In genomic region chr15:101024709-101025108, GRCh38 we compare ENCODE assay signal across 17 cellular contexts.
A peak's percentile ranks its signal among the peaks of the same experiment; 100 is the strongest.
DNase-seq lines count a peak whose midpoint lies in the region; ATAC-seq, FAIRE-seq and TF ChIP-seq lines count a peak whose summit lies in the region.
"Had no signal": no experiment of that assay in that cellular context is flagged by ENCODE, and none has a peak within 500 bp of the region (broad histone marks: within the 10 kb centered on the region; RNA-seq: fewer than 3 reads in every experiment).

No MANE protein-coding gene starts in this region.

- H3K56ac ChIP-seq in IMR-90 (ENCODE audit: extremely low read depth, insufficient read depth, low read length), result no peak overlapping the region

- intact Hi-C loops in IMR-90 (cut with micrococcal nuclease) (no loop called here), dorsolateral prefrontal cortex (cut with DNase I) (loop anchor here in 1 of 2 donors (5.0 kb wide), 1 partner anchor 48 kb away; no protein-coding TSS in a partner anchor), spleen (cut with DNase I; ENCODE audit: low total_unique reads) (no loop called here)

- dilution Hi-C loops in IMR-90 (cut with HindIII; ENCODE audit: low sequenced_read_pairs, unreplicated experiment), result loop anchor here (25.0 kb wide), 1 partner anchor 387 kb away; no protein-coding TSS in a partner anchor

- H3K27ac ChIP-seq in IMR-90 (ENCODE audit: insufficient read depth, low read length) (peak overlapping the region; percentile 83; the same call in 1 of the 2 replicates), dorsolateral prefrontal cortex (peak overlapping the region in 55 of 59 donors; percentile 44 to 93 (median 81)), spleen (peak overlapping the region in 6 of 8 donors; percentile 24 to 58 (median 42))

- DNase-seq in IMR-90 (no peak), dorsolateral prefrontal cortex (peak in 3 of 10 donors; percentile 18 to 33 (median 28)), memory B cell (ENCODE audit: low spot score in 2 of 2) (no peak), spleen (peak; percentile 52), GM19239 (ENCODE audit: insufficient read length, low spot score) (no peak), immature natural killer cell (no peak), NCI-H1694 (lab: John Stamatoyannopoulos, UW) (no peak)
- no peak for DNase-seq in activated naive CD8-positive, alpha-beta T cell treated with anti-CD3 and anti-CD28 coated beads for 36 hours
- DNase-seq: Karpas-422, NCI-H146, NCI-H510A had no signal

- no TSS peak for BruUV-seq in IMR-90 (replicated peaks; lab: Mats Ljungman, UMichigan)

- no peak for FAIRE-seq in GM19239 (lab: Jason Lieb, UNC)
- FAIRE-seq: endothelial cell of umbilical vein, islet of Langerhans had no signal

- H3K9ac ChIP-seq in IMR-90 (ENCODE audit: low read depth, low read length), result no peak overlapping the region

- H2AK5ac ChIP-seq in IMR-90 (ENCODE audit: low read depth, low read length), result peak overlapping the region; percentile 66

- H3K9me3 ChIP-seq in IMR-90 (ENCODE audit: control insufficient read depth, insufficient read depth, low read length) (no peaks in the 10 kb centered on the region), spleen (no peaks in the 10 kb centered on the region)

- peak overlapping the region; percentile 32; the same call in 1 of the 2 replicates for H3K18ac ChIP-seq in IMR-90 (ENCODE audit: low read depth, low read length)

- H3K27me3 ChIP-seq in IMR-90 (ENCODE audit: control insufficient read depth, insufficient read depth, low read length) (no peaks in the 10 kb centered on the region), dorsolateral prefrontal cortex (no peaks in the 10 kb centered on the region), spleen (replicated peaks in 1 of 7) (no peaks in the 10 kb centered on the region)

- in situ Hi-C loops in IMR-90 (cut with MboI; ENCODE audit: low sequenced_read_pairs), result no loop called here

- peak overlapping the region; percentile 7; the same call in 1 of the 2 replicates for H4K5ac ChIP-seq in IMR-90 (ENCODE audit: low read depth, low read length)

- no peak overlapping the region for H3K14ac ChIP-seq in IMR-90 (replicated peaks; ENCODE audit: low read depth, low read length)

- no peak for TF ChIP-seq RAD21 in IMR-90 (IDR thresholded peaks at IDR 0.05; ENCODE audit: low read length)

- no peak overlapping the region for H3K4me3 Mint-ChIP-seq in memory B cell
- no peak overlapping the region for H3K4me3 Mint-ChIP-seq in activated naive CD8-positive, alpha-beta T cell treated with anti-CD3 and anti-CD28 coated beads for 36 hours
- no peak overlapping the region for H3K4me3 Mint-ChIP-seq in immature natural killer cell
- H3K4me3 Mint-ChIP-seq: activated naive CD4-positive, alpha-beta T cell treated with anti-CD3 and anti-CD28 coated beads, Interleukin-2, amount 50 U/mL, for 24 hours; B cell; naive thymus-derived CD8-positive, alpha-beta T cell had no signal

- H4K8ac ChIP-seq in IMR-90 (ENCODE audit: low read depth in 2 of 2, low read length in 2 of 2), result peak overlapping the region in 1 of 2 experiments; percentile 69; a peak in 2 of 4 replicates

- peak overlapping the region; percentile 34; the same call in 1 of the 2 replicates for H3K4ac ChIP-seq in IMR-90 (ENCODE audit: low read depth, low read length)

- H3K4me3 ChIP-seq in IMR-90 (ENCODE audit: insufficient read depth, low read depth, low read length), result no peak overlapping the region
- H3K4me3 ChIP-seq in dorsolateral prefrontal cortex, result no peak overlapping the region
- no peak overlapping the region for H3K4me3 ChIP-seq in spleen
- H3K4me3 ChIP-seq: skin epidermis had no signal

- no peak overlapping the region for H2BK15ac ChIP-seq in IMR-90 (ENCODE audit: low read depth, low read length)

- H3K9me3 Mint-ChIP-seq in memory B cell, result no peaks in the 10 kb centered on the region
- no peaks in the 10 kb centered on the region for H3K9me3 Mint-ChIP-seq in activated naive CD8-positive, alpha-beta T cell treated with anti-CD3 and anti-CD28 coated beads for 36 hours
- no peaks in the 10 kb centered on the region for H3K9me3 Mint-ChIP-seq in immature natural killer cell
- H3K9me3 Mint-ChIP-seq: activated naive CD4-positive, alpha-beta T cell treated with anti-CD3 and anti-CD28 coated beads, Interleukin-2, amount 50 U/mL, for 24 hours; naive thymus-derived CD8-positive, alpha-beta T cell had no signal

- H3K4me2 ChIP-seq in IMR-90 (ENCODE audit: low read depth, low read length), result no peak overlapping the region

- H2BK5ac ChIP-seq in IMR-90 (ENCODE audit: low read depth, low read length, poor library complexity, severe bottlenecking), result no peak overlapping the region

- H2AK9ac ChIP-seq in IMR-90 (replicated peaks; ENCODE audit: low read depth, low read length, poor library complexity), result peak overlapping the region; percentile 6

- H2BK20ac ChIP-seq in IMR-90 (ENCODE audit: low read depth, low read length), result no peak overlapping the region

- H2BK120ac ChIP-seq in IMR-90 (ENCODE audit: low read depth, low read length), result no peak overlapping the region

- H2AFZ ChIP-seq in IMR-90 (replicated peaks; ENCODE audit: low read length, poor library complexity), result peak overlapping the region; percentile 18

- H3K23ac ChIP-seq in IMR-90 (ENCODE audit: low read depth, low read length), result no peak overlapping the region

- H3K27me3 Mint-ChIP-seq in memory B cell (no peaks in the 10 kb centered on the region), immature natural killer cell (ENCODE audit: low read depth in 3 of 3) (peaks cover 0 to 4% (median 2%) of the 10 kb centered on the region in 3 donors)
- H3K27me3 Mint-ChIP-seq in activated naive CD8-positive, alpha-beta T cell treated with anti-CD3 and anti-CD28 coated beads for 36 hours, result no peaks in the 10 kb centered on the region
- H3K27me3 Mint-ChIP-seq: activated naive CD4-positive, alpha-beta T cell treated with anti-CD3 and anti-CD28 coated beads, Interleukin-2, amount 50 U/mL, for 24 hours; B cell had no signal

- peak overlapping the region; percentile 22 for H4K91ac ChIP-seq in IMR-90 (ENCODE audit: insufficient read depth, low read depth, low read length)

- no peaks in the 10 kb centered on the region for H3K9me1 ChIP-seq in IMR-90 (ENCODE audit: insufficient read depth, low read length)

- no peaks in the 10 kb centered on the region for H3K79me1 ChIP-seq in IMR-90 (ENCODE audit: low read depth in 1 of 2, low read length in 2 of 2)

- H3K4me1 ChIP-seq in IMR-90 (ENCODE audit: control insufficient read depth, insufficient read depth, low read length), result peaks cover 14% of the 10 kb centered on the region
- H3K4me1 ChIP-seq in spleen, result peaks cover 2 to 51% (median 32%) of the 10 kb centered on the region in 6 donors

- ATAC-seq in IMR-90 (ENCODE audit: low read depth) (no peak), memory B cell (ENCODE audit: low read depth) (no peak)
- ATAC-seq: naive thymus-derived CD8-positive, alpha-beta T cell had no signal

- H3K36me3 Mint-ChIP-seq in memory B cell (peaks cover 24% of the 10 kb centered on the region), immature natural killer cell (no peaks in the 10 kb centered on the region)
- no peaks in the 10 kb centered on the region for H3K36me3 Mint-ChIP-seq in activated naive CD8-positive, alpha-beta T cell treated with anti-CD3 and anti-CD28 coated beads for 36 hours
- H3K36me3 Mint-ChIP-seq: activated naive CD4-positive, alpha-beta T cell treated with anti-CD3 and anti-CD28 coated beads, Interleukin-2, amount 50 U/mL, for 24 hours; naive thymus-derived CD8-positive, alpha-beta T cell had no signal

- H3K27ac Mint-ChIP-seq in memory B cell, result peak overlapping the region; percentile 10
- H3K27ac Mint-ChIP-seq in activated naive CD8-positive, alpha-beta T cell treated with anti-CD3 and anti-CD28 coated beads for 36 hours, result no peak overlapping the region
- no peak overlapping the region for H3K27ac Mint-ChIP-seq in immature natural killer cell
- H3K27ac Mint-ChIP-seq: activated naive CD4-positive, alpha-beta T cell treated with anti-CD3 and anti-CD28 coated beads, Interleukin-2, amount 50 U/mL, for 24 hours; B cell had no signal

- POLR2A ChIA-PET in IMR-90 (lab: Charles Lee; ENCODE audit: unreplicated experiment), result no interaction called here

- H3K4me1 Mint-ChIP-seq in memory B cell, result no peaks in the 10 kb centered on the region
- no peaks in the 10 kb centered on the region for H3K4me1 Mint-ChIP-seq in activated naive CD8-positive, alpha-beta T cell treated with anti-CD3 and anti-CD28 coated beads for 36 hours
- no peaks in the 10 kb centered on the region for H3K4me1 Mint-ChIP-seq in immature natural killer cell
- H3K4me1 Mint-ChIP-seq: activated naive CD4-positive, alpha-beta T cell treated with anti-CD3 and anti-CD28 coated beads, Interleukin-2, amount 50 U/mL, for 24 hours; B cell had no signal

- TF ChIP-seq CTCF in IMR-90 (conservative IDR thresholded peaks at IDR 0.05; ENCODE audit: low read depth, low read length) (no peak), dorsolateral prefrontal cortex (IDR thresholded peaks at IDR 0.05 in 54 of 56, conservative IDR thresholded peaks at IDR 0.05 in 2 of 56; ENCODE audit: low read depth in 1 of 56, partially characterized antibody in 56 of 56) (no peak), spleen (IDR thresholded peaks at IDR 0.05 in 8 of 11, conservative IDR thresholded peaks at IDR 0.05 in 3 of 11) (no peak)

- H3K36me3 ChIP-seq in IMR-90 (ENCODE audit: control insufficient read depth, insufficient read depth, low read length) (peaks cover 19% of the 10 kb centered on the region), spleen (peaks cover 0 to 99% (median 36%) of the 10 kb centered on the region in 6 donors)

- H4K20me1 ChIP-seq in IMR-90 (ENCODE audit: insufficient read depth, low read length), result no peaks in the 10 kb centered on the region

- CTCF ChIA-PET in IMR-90 (lab: Yijun Ruan, JAX), result interaction anchor here (1.6 to 1.7 kb wide), 2 partner anchors 9 to 234 kb away, joined by 5 to 8 read pairs; no protein-coding TSS in a partner anchor

- 92% methylated on average over 10 of the region's 15 CpGs; no CpG with 5 or more reads in 1 of the 2 experiments for WGBS in IMR-90 (ENCODE audit: extremely low coverage in 2 of 2, insufficient read length in 1 of 2), 2 experiments
- WGBS in spleen, 5 donors, result 88 to 94% (median 91%) methylated on average over 15 of the region's 15 CpGs

- TF ChIP-seq POLR2A in IMR-90 (IDR thresholded peaks at IDR 0.05; ENCODE audit: low read depth, low read length), result no peak
- TF ChIP-seq POLR2A in spleen (IDR thresholded peaks at IDR 0.05), result no peak

TF ChIP-seq in IMR-90, 13 proteins besides CTCF, POLR2A, EP300 and RAD21 (continues in another document):
- TF ChIP-seq ELK1 (IDR thresholded peaks at IDR 0.05; ENCODE audit: borderline replicate concordance, low read depth, low read length), result no peak
- no peak for TF ChIP-seq NFE2L2 (IDR thresholded peaks at IDR 0.05; ENCODE audit: low read depth, low read length)
- TF ChIP-seq CEBPB (IDR thresholded peaks at IDR 0.05; ENCODE audit: low read depth, low read length), result no peak
